ENCODE assay signal across 8 cellular contexts in the genomic region with DNA sequence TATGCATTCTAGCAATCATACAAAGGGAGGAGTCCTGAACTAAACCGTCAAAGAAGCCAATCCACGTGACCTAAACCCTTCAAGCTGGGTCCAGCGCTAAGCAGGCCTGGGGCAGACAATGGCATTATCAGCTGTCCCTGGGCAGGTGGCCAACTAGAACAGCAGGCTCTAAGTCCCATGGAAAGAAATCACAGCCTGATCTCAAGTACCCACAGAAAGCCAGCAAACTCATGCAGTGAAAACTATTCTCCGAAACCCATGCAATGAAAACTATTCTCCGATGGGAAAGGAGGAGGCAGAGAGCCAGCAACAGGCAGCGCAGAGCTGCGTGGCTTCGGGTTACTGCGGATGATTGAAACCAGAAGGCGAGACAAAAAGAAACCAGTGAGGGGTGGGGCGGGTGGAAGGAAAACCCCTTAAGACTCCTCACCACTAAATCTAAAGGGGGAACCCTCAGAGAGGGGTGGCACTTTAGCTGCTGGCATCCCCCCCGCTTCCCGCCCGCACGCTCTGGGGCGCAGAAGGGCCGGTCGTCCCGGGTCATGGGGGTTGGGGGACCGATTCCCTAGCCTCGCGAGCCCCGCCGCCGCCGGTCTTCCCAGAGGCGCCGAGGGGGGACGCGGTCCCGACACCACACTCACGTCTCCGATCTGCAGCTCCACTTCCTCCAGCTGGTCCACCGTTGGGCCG. TPM values are rescaled to one million over a fixed set of nuclear protein-coding genes. Genes with fewer than 3 reads are reported as not detected.
DNase-seq lines count a peak whose midpoint lies in the region; ATAC-seq and TF ChIP-seq lines count a peak whose summit lies in the region.

No MANE protein-coding gene starts in this region.

- intact Hi-C loops in dorsolateral prefrontal cortex (cut with DNase I), result loop anchor here (5.0 kb wide), 2 partner anchors 51 to 96 kb away; partner anchors contain the start of genes FNIP2 (in 1 of the 2) and PPID (in 1 of the 2)
- intact Hi-C loops in right lobe of liver (cut with DNase I), result no loop called here

- H3K27me3 ChIP-seq in dorsolateral prefrontal cortex (no peaks in the 10 kb centered on the region), right lobe of liver (no peaks in the 10 kb centered on the region)

- TF ChIP-seq CTCF in AG04449 (IDR thresholded peaks at IDR 0.05; ENCODE audit: insufficient read depth, low read length, missing control alignments) (no peak), dorsolateral prefrontal cortex (IDR thresholded peaks at IDR 0.05 in 54 of 56, conservative IDR thresholded peaks at IDR 0.05 in 2 of 56; ENCODE audit: low read depth in 1 of 56, partially characterized antibody in 56 of 56) (peak in 1 of 56 donors; percentile 13), right lobe of liver (IDR thresholded peaks at IDR 0.05) (no peak)

- peaks cover 0 to 17% (median 4%) of the 10 kb centered on the region in 4 donors for H3K4me1 ChIP-seq in right lobe of liver

- peak overlapping the region; percentile 89 for H3K4me3 ChIP-seq in AG04449 (ENCODE audit: low read depth, low read length)
- H3K4me3 ChIP-seq in dorsolateral prefrontal cortex, result peak overlapping the region; percentile 62 to 99 (median 89)
- peak overlapping the region; percentile 73 to 82 (median 80) for H3K4me3 ChIP-seq in right lobe of liver

- no peak for TF ChIP-seq POLR2A in right lobe of liver (IDR thresholded peaks at IDR 0.05)

- DNase-seq in AG04449 (ENCODE audit: low read depth, low spot score) (peak; percentile 14), NCI-H226 (peak; percentile 72), dorsolateral prefrontal cortex (peak; percentile 36 to 78 (median 61)), right lobe of liver (peak in 2 of 3 donors; percentile 55 to 67)
- peak; percentile 71 for DNase-seq in activated CD4-positive, alpha-beta T cell treated with anti-CD3 and anti-CD28 coated beads for 48 hours
- peak; percentile 66 for DNase-seq in stimulated activated CD4-positive, alpha-beta T cell treated with anti-CD3 and anti-CD28 coated beads, Interleukin-4, amount 100 ng/mL, for 24 hours

- 2% methylated on average over 13 of the region's 35 CpGs for WGBS in right lobe of liver (ENCODE audit: insufficient coverage, low coverage, low lambda C conversion rate, missing lambda C conversion rate)

- CTCF ChIA-PET in AG04449 (lab: Yijun Ruan, JAX), result interaction anchor here (0.9 to 3.4 kb wide), 7 partner anchors 182 to 775 kb away, joined by 3 to 14 read pairs (median 3); no protein-coding TSS in a partner anchor

- H3K36me3 ChIP-seq in right lobe of liver, result no peaks in the 10 kb centered on the region

- POLR2A ChIA-PET in AG04449 (lab: Yijun Ruan, JAX), result interaction anchor here (0.8 kb wide), 1 partner anchor 424 kb away, joined by 3 read pairs; no protein-coding TSS in a partner anchor

- H3K27ac ChIP-seq in dorsolateral prefrontal cortex (peak overlapping the region in 55 of 59 donors; percentile 16 to 99 (median 95)), right lobe of liver (peak overlapping the region; percentile 49 to 100 (median 99))

- no peaks in the 10 kb centered on the region for H3K9me3 ChIP-seq in right lobe of liver

- peak; percentile 28 for ATAC-seq in GM18517 (IDR thresholded peaks at IDR 0.05; ENCODE audit: unreplicated experiment)
- peak; percentile 30 for ATAC-seq in HG03045 (IDR thresholded peaks at IDR 0.05; ENCODE audit: unreplicated experiment)
- peak in 1 of 4 donors; percentile 0 for ATAC-seq in right lobe of liver

RNA-seq across cellular contexts. Expression of gene C4orf46, which starts 0.6 kb away (rescaled TPM):
- 1 to 10 TPM; 1.2 to 6.3 (median 3.3) TPM for total RNA-seq in dorsolateral prefrontal cortex
- 1 to 10 TPM in 2 of 6 experiments, under 1 TPM in 4; 0.54 to 2.8 (median 0.92) TPM for total RNA-seq in right lobe of liver

RNA-seq across cellular contexts. Expression of gene ETFDH, which starts 1.0 kb away (rescaled TPM):
- total RNA-seq in dorsolateral prefrontal cortex, result 10 to 100 TPM; 22.9 to 50.5 (median 35.3) TPM
- total RNA-seq in right lobe of liver, result 100 to 1,000 TPM; 100 to 146 (median 127) TPM

RNA-seq across cellular contexts. Expression of gene PPID, which starts 52.1 kb away (rescaled TPM):
- 10 to 100 TPM; 18.4 to 71.3 (median 35.6) TPM for total RNA-seq in dorsolateral prefrontal cortex
- total RNA-seq in right lobe of liver, result 10 to 100 TPM; 12.6 to 31.4 (median 18.5) TPM

Comparison
In these comparisons a context has a peak if more than half of its experiments do, and no peak if none do; other contexts are left out.
1. DNase-seq: peak in every context shown above with its lines; median percentile 72 in NCI-H226; 71 in activated CD4-positive, alpha-beta T cell treated with anti-CD3 and anti-CD28 coated beads for 48 hours; 66 in stimulated activated CD4-positive, alpha-beta T cell treated with anti-CD3 and anti-CD28 coated beads, Interleukin-4, amount 100 ng/mL, for 24 hours; 61 in dorsolateral prefrontal cortex; 61 in right lobe of liver; 14 in AG04449.
2. intact Hi-C loops: an anchor here in dorsolateral prefrontal cortex (5.0 kb wide); none called in right lobe of liver.